Comparison of ENCODE assay signal across 13 cellular contexts in genomic region chr7:158633055-158633956, GRCh38. TPM values are rescaled to one million over a fixed set of nuclear protein-coding genes. Genes with fewer than 3 reads are reported as not detected.
DNase-seq lines count a peak whose midpoint lies in the region; ATAC-seq, FAIRE-seq and TF ChIP-seq lines count a peak whose summit lies in the region.
"Had no signal": no experiment of that assay in that cellular context is flagged by ENCODE, and none has a peak within 500 bp of the region (broad histone marks: within the 10 kb centered on the region; RNA-seq: fewer than 3 reads in every experiment).

No MANE protein-coding gene starts in this region.

- intact Hi-C loops in CD14-positive monocyte (cut with micrococcal nuclease) (no loop called here), OCI-LY7 (cut with micrococcal nuclease; ENCODE audit: unreplicated experiment) (no loop called here)

- peaks cover 66% of the 10 kb centered on the region for H3K36me3 ChIP-seq in OCI-LY7 (ENCODE audit: insufficient read depth, low read length)

- no peaks in the 10 kb centered on the region for H3K4me1 Mint-ChIP-seq in CD14-positive monocyte
- H3K4me1 Mint-ChIP-seq: central memory CD8-positive, alpha-beta T cell had no signal

- no peaks in the 10 kb centered on the region for H4K20me1 ChIP-seq in OCI-LY7 (ENCODE audit: insufficient read depth, low read length)

- TF ChIP-seq CTCF in CD14-positive monocyte (IDR thresholded peaks at IDR 0.05) (no peak), OCI-LY7 (conservative IDR thresholded peaks at IDR 0.05; ENCODE audit: low read length) (no peak)

- peaks cover 50 to 85% of the 10 kb centered on the region in 2 donors for H3K36me3 Mint-ChIP-seq in CD14-positive monocyte

- CTCF ChIA-PET in OCI-LY7 (lab: Charles Lee; ENCODE audit: unreplicated experiment), result interaction anchor here (0.6 to 1.2 kb wide), 2 partner anchors 9 to 1740 kb away, joined by 3 to 4 read pairs; no protein-coding TSS in a partner anchor

- H2AFZ ChIP-seq in OCI-LY7 (ENCODE audit: low read length), result no peak overlapping the region

- peak; percentile 58 for ATAC-seq in GM18870 (IDR thresholded peaks at IDR 0.05; ENCODE audit: unreplicated experiment)
- ATAC-seq in HG02763 (IDR thresholded peaks at IDR 0.05; ENCODE audit: unreplicated experiment), result peak; percentile 82

- no peak for DNase-seq in CD14-positive monocyte (ENCODE audit: low spot score)
- DNase-seq in OCI-LY7 (ENCODE audit: low spot score), result peak; percentile 69
- no peak for DNase-seq in HTR-8/SVneo (ENCODE audit: insufficient read length, low spot score)
- no peak for DNase-seq in NOMO-1 treated with dmso at 0.1 percent for 144 hours (lab: John Stamatoyannopoulos, UW; ENCODE audit: unreplicated experiment)
- no peak for DNase-seq in activated naive CD4-positive, alpha-beta T cell (lab: John Stamatoyannopoulos, UW)
- no peak for DNase-seq in SW480 (ENCODE audit: low spot score)
- DNase-seq: kidney; NCI-H524 treated with DMSO at 0.1 percent for 48 hours; stimulated activated CD4-positive, alpha-beta T cell treated with anti-CD3 and anti-CD28 coated beads, Interleukin-1b, Interleukin-23, amount 100 ng/mL, for 48 hours had no signal

- peaks cover 31% of the 10 kb centered on the region for H3K4me1 ChIP-seq in OCI-LY7 (ENCODE audit: insufficient read depth, low read length, poor library complexity, severe bottlenecking)

- POLR2A ChIA-PET in OCI-LY7 (lab: Charles Lee), result interaction anchor here (0.6 to 2.1 kb wide), 4 partner anchors 10 to 76 kb away, joined by 3 to 14 read pairs (median 4); no protein-coding TSS in a partner anchor

- H3K4me2 ChIP-seq in OCI-LY7 (ENCODE audit: low read length), result peak overlapping the region; percentile 73

- peak overlapping the region; percentile 72 for H3K27ac ChIP-seq in OCI-LY7 (ENCODE audit: low read depth, low read length, poor library complexity, severe bottlenecking)
- H3K27ac ChIP-seq: neutrophil had no signal

- FAIRE-seq in HTR-8/SVneo (lab: Jason Lieb, UNC), result no peak
- FAIRE-seq: kidney had no signal

- H3K27ac Mint-ChIP-seq in CD14-positive monocyte, result peak overlapping the region in 4 of 7 donors; percentile 7 to 89 (median 38)

- H3K9me2 ChIP-seq in OCI-LY7 (ENCODE audit: insufficient read depth, low read length), result no peaks in the 10 kb centered on the region

- peaks cover 0 to 2% (median 0%) of the 10 kb centered on the region in 7 donors for H3K9me3 Mint-ChIP-seq in CD14-positive monocyte
- H3K9me3 Mint-ChIP-seq: central memory CD8-positive, alpha-beta T cell had no signal

- H3K79me2 ChIP-seq in OCI-LY7 (ENCODE audit: insufficient read depth, low read depth, low read length), result no peaks in the 10 kb centered on the region

- H3K27me3 Mint-ChIP-seq in CD14-positive monocyte (ENCODE audit: low read depth in 3 of 3), result no peaks in the 10 kb centered on the region
- H3K27me3 Mint-ChIP-seq: central memory CD8-positive, alpha-beta T cell had no signal

- no peak overlapping the region for H3K4me3 Mint-ChIP-seq in CD14-positive monocyte
- H3K4me3 Mint-ChIP-seq: central memory CD8-positive, alpha-beta T cell had no signal

- no TSS peak for BruUV-seq in OCI-LY7 (replicated peaks; lab: Mats Ljungman, UMichigan)

- no peaks in the 10 kb centered on the region for H3K9me3 ChIP-seq in OCI-LY7 (ENCODE audit: low read length)
- H3K9me3 ChIP-seq: neutrophil had no signal

- H3K4me3 ChIP-seq in OCI-LY7 (ENCODE audit: low read depth, low read length, poor library complexity, severe bottlenecking), result peak overlapping the region; percentile 41

RNA-seq across cellular contexts. Expression of gene PTPRN2, which starts 45.7 kb away (rescaled TPM):
- polyA plus RNA-seq in CD14-positive monocyte, result under 1 TPM; 0.25 to 0.97 TPM
- total RNA-seq in OCI-LY7 (2014; rRNA removed; shearing (Covaris generic)), result 0.39 TPM in 1 of 2 replicates, not detected in the other
- total RNA-seq in OCI-LY7 (2022), result 0.35 and 0.70 TPM in 2 replicates
